Comparison of ENCODE assay signal across 30 cellular contexts in the genomic region with DNA sequence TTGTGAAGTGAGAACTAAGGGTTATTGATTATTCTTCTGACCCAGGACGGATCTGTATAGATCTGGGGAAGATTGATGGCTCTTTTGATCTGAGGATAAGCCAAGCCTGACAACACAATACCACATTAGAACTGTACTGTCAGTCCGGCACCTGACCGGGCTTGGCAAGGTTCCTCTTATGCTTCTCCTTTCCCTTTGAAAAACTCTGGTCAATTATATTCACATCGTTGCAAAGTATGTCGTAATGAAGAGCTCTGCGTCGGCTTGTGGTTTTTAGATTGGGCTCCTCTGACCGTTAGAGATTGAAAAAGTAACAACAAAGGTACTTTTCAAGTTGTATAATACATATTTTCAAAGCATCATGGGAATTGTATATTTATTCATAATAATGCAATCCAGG.
DNase-seq lines count a peak whose midpoint lies in the region; ATAC-seq and TF ChIP-seq lines count a peak whose summit lies in the region.
"Had no signal": no experiment of that assay in that cellular context is flagged by ENCODE, and none has a peak within 500 bp of the region (broad histone marks: within the 10 kb centered on the region; RNA-seq: fewer than 3 reads in every experiment).

No MANE protein-coding gene starts in this region.

- peaks cover 14% of the 10 kb centered on the region for H3K4me1 ChIP-seq in neural progenitor cell
- H3K4me1 ChIP-seq: colonic mucosa, HAP-1, pancreas, SJSA1, suprapubic skin, upper lobe of right lung had no signal

- H3F3A ChIP-seq in neural progenitor cell (ENCODE audit: low read depth), result no peaks in the 10 kb centered on the region

- peak overlapping the region; percentile 14 for H3K4me2 ChIP-seq in neural progenitor cell

- H2AFZ ChIP-seq in neural progenitor cell (replicated peaks), result no peak overlapping the region

- TF ChIP-seq POLR2A in NB4 (IDR thresholded peaks at IDR 0.05; ENCODE audit: extremely low read depth, insufficient read length), result no peak

- H3K27me3 ChIP-seq in HL-60 (ENCODE audit: insufficient read depth, poor library complexity, severe bottlenecking), result no peaks in the 10 kb centered on the region
- H3K27me3 ChIP-seq in neural progenitor cell, result no peaks in the 10 kb centered on the region
- H3K27me3 ChIP-seq: colonic mucosa, SJSA1 had no signal

- H3K4me3 ChIP-seq in HL-60 (replicated peaks; ENCODE audit: insufficient read depth, low read length) (no peak overlapping the region), NB4 (ENCODE audit: low read depth, low read length) (no peak overlapping the region), neural progenitor cell (no peak overlapping the region)
- H3K4me3 ChIP-seq: colonic mucosa, HAP-1, pancreas, SJSA1, suprapubic skin, upper lobe of right lung had no signal

- H3K9ac ChIP-seq in neural progenitor cell, result no peak overlapping the region

- no peak overlapping the region for H3K4me3 Mint-ChIP-seq in neural progenitor cell
- no peak overlapping the region for H3K4me3 Mint-ChIP-seq in activated CD8-positive, alpha-beta memory T cell treated with anti-CD3 and anti-CD28 coated beads, Interleukin-2, amount 10 ng/mL, durations not matched to agents 7 days and 5 days
- H3K4me3 Mint-ChIP-seq: activated naive CD8-positive, alpha-beta T cell treated with anti-CD3 and anti-CD28 coated beads, Interleukin-2, amount 50 U/mL, for 24 hours; activated T-cell treated with anti-CD3 and anti-CD28 coated beads, Interleukin-2, amount 50 U/mL, for 72 hours; CD4-positive, CD25-positive, alpha-beta regulatory T cell; effector memory CD8-positive, alpha-beta T cell had no signal

- H3K4me1 Mint-ChIP-seq in neural progenitor cell, result peaks cover 10% of the 10 kb centered on the region
- no peaks in the 10 kb centered on the region for H3K4me1 Mint-ChIP-seq in activated CD8-positive, alpha-beta memory T cell treated with anti-CD3 and anti-CD28 coated beads, Interleukin-2, amount 10 ng/mL, durations not matched to agents 7 days and 5 days
- H3K4me1 Mint-ChIP-seq: activated naive CD8-positive, alpha-beta T cell treated with anti-CD3 and anti-CD28 coated beads, Interleukin-2, amount 50 U/mL, for 24 hours; CD4-positive, CD25-positive, alpha-beta regulatory T cell had no signal

- no peaks in the 10 kb centered on the region for H3K36me3 ChIP-seq in neural progenitor cell
- H3K36me3 ChIP-seq: colonic mucosa, HAP-1, pancreas, SJSA1, suprapubic skin, upper lobe of right lung had no signal

- no peaks in the 10 kb centered on the region for H3K9me3 Mint-ChIP-seq in neural progenitor cell
- no peaks in the 10 kb centered on the region for H3K9me3 Mint-ChIP-seq in activated CD8-positive, alpha-beta memory T cell treated with anti-CD3 and anti-CD28 coated beads, Interleukin-2, amount 10 ng/mL, durations not matched to agents 7 days and 5 days (ENCODE audit: low read depth)

- CTCF ChIA-PET in activated CD8-positive, alpha-beta memory T cell treated with anti-CD3 and anti-CD28 coated beads, Interleukin-2, amount 10 ng/mL, durations not matched to agents 7 days and 5 days (lab: Charles Lee), result no interaction called here

- no peaks in the 10 kb centered on the region for H3K79me2 ChIP-seq in neural progenitor cell (ENCODE audit: low read depth)

- H3K27ac Mint-ChIP-seq in neural progenitor cell, result no peak overlapping the region
- no peak overlapping the region for H3K27ac Mint-ChIP-seq in activated CD8-positive, alpha-beta memory T cell treated with anti-CD3 and anti-CD28 coated beads, Interleukin-2, amount 10 ng/mL, durations not matched to agents 7 days and 5 days
- H3K27ac Mint-ChIP-seq: activated naive CD8-positive, alpha-beta T cell treated with anti-CD3 and anti-CD28 coated beads, Interleukin-2, amount 50 U/mL, for 24 hours; activated T-cell treated with anti-CD3 and anti-CD28 coated beads, Interleukin-2, amount 50 U/mL, for 72 hours; CD4-positive, CD25-positive, alpha-beta regulatory T cell; effector memory CD8-positive, alpha-beta T cell had no signal

- peak overlapping the region; percentile 89 for H3K27ac ChIP-seq in HL-60 (replicated peaks)
- H3K27ac ChIP-seq in neural progenitor cell, result no peak overlapping the region
- H3K27ac ChIP-seq: colonic mucosa, pancreas, SJSA1, suprapubic skin, upper lobe of right lung had no signal

- H3K27me3 Mint-ChIP-seq in neural progenitor cell (ENCODE audit: insufficient read depth, low read depth), result peaks cover 22% of the 10 kb centered on the region
- H3K27me3 Mint-ChIP-seq in activated CD8-positive, alpha-beta memory T cell treated with anti-CD3 and anti-CD28 coated beads, Interleukin-2, amount 10 ng/mL, durations not matched to agents 7 days and 5 days, result no peaks in the 10 kb centered on the region
- H3K27me3 Mint-ChIP-seq: CD4-positive, CD25-positive, alpha-beta regulatory T cell; effector memory CD8-positive, alpha-beta T cell had no signal

- no peaks in the 10 kb centered on the region for H4K20me1 ChIP-seq in neural progenitor cell (ENCODE audit: low read depth)

- no peaks in the 10 kb centered on the region for H3K9me3 ChIP-seq in neural progenitor cell (ENCODE audit: low read depth)
- H3K9me3 ChIP-seq: colonic mucosa, HAP-1, pancreas, SJSA1, suprapubic skin, upper lobe of right lung had no signal

- no peak for TF ChIP-seq CTCF in HL-60 (IDR thresholded peaks at IDR 0.05; ENCODE audit: insufficient read depth, low read length)
- no peak for TF ChIP-seq CTCF in NB4 (IDR thresholded peaks at IDR 0.05; ENCODE audit: low read depth, low read length)
- TF ChIP-seq CTCF in neural progenitor cell (IDR thresholded peaks at IDR 0.05), result no peak

- no peak for ATAC-seq in activated CD8-positive, alpha-beta memory T cell treated with anti-CD3 and anti-CD28 coated beads, Interleukin-2, amount 10 ng/mL, durations not matched to agents 7 days and 5 days
- no peak for ATAC-seq in GM21528 (IDR thresholded peaks at IDR 0.05; ENCODE audit: low FRiP score, unreplicated experiment)
- ATAC-seq: activated naive CD8-positive, alpha-beta T cell treated with anti-CD3 and anti-CD28 coated beads, Interleukin-2, amount 50 U/mL, for 24 hours; activated T-cell treated with anti-CD3 and anti-CD28 coated beads, Interleukin-2, amount 50 U/mL, for 72 hours; effector memory CD8-positive, alpha-beta T cell; left cardiac atrium; pancreas; upper lobe of right lung had no signal

- H3K36me3 Mint-ChIP-seq in neural progenitor cell, result no peaks in the 10 kb centered on the region
- no peaks in the 10 kb centered on the region for H3K36me3 Mint-ChIP-seq in activated CD8-positive, alpha-beta memory T cell treated with anti-CD3 and anti-CD28 coated beads, Interleukin-2, amount 10 ng/mL, durations not matched to agents 7 days and 5 days
- H3K36me3 Mint-ChIP-seq: CD4-positive, CD25-positive, alpha-beta regulatory T cell had no signal

- DNase-seq in HL-60 (ENCODE audit: low read depth in 1 of 2, low spot score in 1 of 2) (peak; percentile 58 to 91), NB4 (ENCODE audit: low read depth) (peak; percentile 96), SKM-1 treated with dmso at 0.1 percent for 144 hours (lab: John Stamatoyannopoulos, UW; ENCODE audit: unreplicated experiment) (peak; percentile 91), neural progenitor cell (ENCODE audit: low spot score) (peak; percentile 40), AG20443 (ENCODE audit: low spot score) (no peak)
- no peak for DNase-seq in activated CD8-positive, alpha-beta memory T cell treated with anti-CD3 and anti-CD28 coated beads, Interleukin-2, amount 10 ng/mL, durations not matched to agents 7 days and 5 days
- DNase-seq: activated CD4-positive, alpha-beta T cell treated with anti-CD3 and anti-CD28 coated beads, Interleukin-2, amount 50 U/mL, for 48 hours; activated CD4-positive, CD25-positive, alpha-beta regulatory T cell treated with anti-CD3 and anti-CD28 coated beads, Interleukin-2, amount 50 U/mL, for 72 hours; activated naive CD4-positive, alpha-beta T cell; activated naive CD8-positive, alpha-beta T cell treated with anti-CD3 and anti-CD28 coated beads, Interleukin-2, amount 50 U/mL, for 24 hours; activated T-cell treated with anti-CD3 and anti-CD28 coated beads, Interleukin-2, amount 50 U/mL, for 72 hours; CD4-positive, CD25-positive, alpha-beta regulatory T cell; colonic mucosa; effector memory CD8-positive, alpha-beta T cell; erythroblast; hypothalamus; left cardiac atrium; NCI-H1092; NCI-H1694; NK-92 treated with Interleukin-12 subunit alpha and Interleukin-12 subunit beta, amount 100 ng/mL, for 24 hours; pancreas; retina; small intestine; stimulated activated naive CD4-positive, alpha-beta T cell; T-helper 1 cell; upper lobe of right lung had no signal

Comparison
In these comparisons a context has a peak if more than half of its experiments do, and no peak if none do; other contexts are left out.
1. DNase-seq: peak in HL-60 (2 of 2), NB4 (single experiment), SKM-1 treated with dmso at 0.1 percent for 144 hours (single experiment) and neural progenitor cell (single experiment); none in AG20443 (single experiment) and activated CD8-positive, alpha-beta memory T cell treated with anti-CD3 and anti-CD28 coated beads, Interleukin-2, amount 10 ng/mL, durations not matched to agents 7 days and 5 days (single experiment).